ENCODE assay signal across 8 cellular contexts in the genomic region with DNA sequence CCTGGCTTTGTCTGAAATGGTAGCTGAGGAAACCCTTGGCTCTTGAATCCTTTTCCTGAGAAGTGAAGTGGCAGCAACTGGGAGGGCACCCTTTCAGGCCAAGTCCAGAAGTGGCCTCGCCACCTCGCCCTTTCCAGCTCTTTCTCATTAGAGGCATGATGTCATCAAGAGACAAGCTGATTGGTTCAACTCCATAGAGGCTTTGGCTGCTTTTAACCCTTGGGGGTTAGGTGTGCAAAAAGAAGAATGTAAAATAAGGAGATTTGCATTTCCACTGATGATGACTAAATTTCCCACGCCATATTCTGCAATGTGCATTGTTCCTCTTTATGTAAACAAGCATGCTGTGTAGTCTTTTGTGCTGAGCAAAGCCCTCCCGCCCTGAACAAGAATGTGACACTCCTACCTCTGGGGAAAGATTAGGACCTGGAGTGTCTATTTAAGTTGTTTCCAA.
DNase-seq lines count a peak whose midpoint lies in the region; ATAC-seq and TF ChIP-seq lines count a peak whose summit lies in the region.

No MANE protein-coding gene starts in this region.

- TF ChIP-seq CTCF in ascending aorta (IDR thresholded peaks at IDR 0.05) (no peak), uterus (IDR thresholded peaks at IDR 0.05) (no peak)

- no peaks in the 10 kb centered on the region for H3K4me1 Mint-ChIP-seq in stimulated activated memory B cell treated with anti-CD40 and anti-IgM and Interleukin-4, amounts not matched to agents 10 μg/mL and 1 μg/mL and 100 μg/mL, for 72 hours

- H3K9me3 Mint-ChIP-seq in stimulated activated memory B cell treated with anti-CD40 and anti-IgM and Interleukin-4, amounts not matched to agents 10 μg/mL and 1 μg/mL and 100 μg/mL, for 72 hours: no peaks in the 10 kb centered on the region

- no peak for TF ChIP-seq POLR2A in uterus (IDR thresholded peaks at IDR 0.05)

- no peak overlapping the region for H3K27ac Mint-ChIP-seq in stimulated activated memory B cell treated with anti-CD40 and anti-IgM and Interleukin-4, amounts not matched to agents 10 μg/mL and 1 μg/mL and 100 μg/mL, for 72 hours

- H3K27ac ChIP-seq in ascending aorta: peak overlapping the region; percentile 91 to 97
- peak overlapping the region; percentile 74 for H3K27ac ChIP-seq in stomach smooth muscle (ENCODE audit: low read length)
- peak overlapping the region in 1 of 2 donors; percentile 62 for H3K27ac ChIP-seq in uterus

- no peaks in the 10 kb centered on the region for H3K27me3 ChIP-seq in ascending aorta
- H3K27me3 ChIP-seq in stomach smooth muscle (ENCODE audit: control insufficient read depth in 1 of 2, insufficient read depth in 2 of 2, low read length in 2 of 2): no peaks in the 10 kb centered on the region
- H3K27me3 ChIP-seq in uterus: no peaks in the 10 kb centered on the region

- no peak overlapping the region for H3K4me3 Mint-ChIP-seq in stimulated activated memory B cell treated with anti-CD40 and anti-IgM and Interleukin-4, amounts not matched to agents 10 μg/mL and 1 μg/mL and 100 μg/mL, for 72 hours

- H3K4me3 ChIP-seq in ascending aorta (peak overlapping the region in 1 of 2 donors; percentile 17), stomach smooth muscle (ENCODE audit: low read length in 2 of 2) (peak overlapping the region in 1 of 2 donors; percentile 30), uterus (no peak overlapping the region)

- ATAC-seq in HG02885 (IDR thresholded peaks at IDR 0.05; ENCODE audit: poor library complexity, unreplicated experiment): no peak
- ATAC-seq in stimulated activated memory B cell treated with anti-CD40 and anti-IgM and Interleukin-4, amounts not matched to agents 10 μg/mL and 1 μg/mL and 100 μg/mL, for 72 hours: no peak

- H3K36me3 ChIP-seq in ascending aorta (no peaks in the 10 kb centered on the region), stomach smooth muscle (ENCODE audit: control insufficient read depth in 2 of 2, insufficient read depth in 2 of 2, low read length in 2 of 2) (peaks cover 0 to 5% of the 10 kb centered on the region in 2 donors), uterus (no peaks in the 10 kb centered on the region)

- intact Hi-C loops in ascending aorta (cut with DNase I) (no loop called here), uterus (cut with DNase I; ENCODE audit: low total_unique reads) (no loop called here)

- H3K9ac ChIP-seq in stomach smooth muscle (ENCODE audit: low read length in 2 of 2): peak overlapping the region; percentile 3 to 30

- H3K4me1 ChIP-seq in ascending aorta (peaks cover 22 to 75% of the 10 kb centered on the region in 2 donors), stomach smooth muscle (ENCODE audit: control insufficient read depth, insufficient read depth, low read length) (peaks cover 76% of the 10 kb centered on the region), uterus (no peaks in the 10 kb centered on the region)

- H3K27me3 Mint-ChIP-seq in stimulated activated memory B cell treated with anti-CD40 and anti-IgM and Interleukin-4, amounts not matched to agents 10 μg/mL and 1 μg/mL and 100 μg/mL, for 72 hours: no peaks in the 10 kb centered on the region

- peak; percentile 69 for DNase-seq in A172 (ENCODE audit: low spot score)
- peak; percentile 70 for DNase-seq in LHCN-M2 (ENCODE audit: low read depth)
- DNase-seq in ascending aorta (ENCODE audit: low spot score in 2 of 2): peak in 1 of 2 donors; percentile 82
- peak; percentile 70 for DNase-seq in iPS-NIHi7 (ENCODE audit: extremely low spot score)
- no peak for DNase-seq in uterus

- H3K9me3 ChIP-seq in ascending aorta (no peaks in the 10 kb centered on the region), stomach smooth muscle (ENCODE audit: control insufficient read depth in 2 of 2, low read length in 2 of 2) (no peaks in the 10 kb centered on the region), uterus (no peaks in the 10 kb centered on the region)

- peaks cover 12% of the 10 kb centered on the region for H3K36me3 Mint-ChIP-seq in stimulated activated memory B cell treated with anti-CD40 and anti-IgM and Interleukin-4, amounts not matched to agents 10 μg/mL and 1 μg/mL and 100 μg/mL, for 72 hours

Comparison
In these comparisons a context has a peak if more than half of its experiments do, and no peak if none do; other contexts are left out.
1. DNase-seq: peak in A172 (single experiment), LHCN-M2 (single experiment) and iPS-NIHi7 (single experiment); none in uterus (0 of 2).